ENCODE assay signal across 8 cellular contexts in the genomic region with DNA sequence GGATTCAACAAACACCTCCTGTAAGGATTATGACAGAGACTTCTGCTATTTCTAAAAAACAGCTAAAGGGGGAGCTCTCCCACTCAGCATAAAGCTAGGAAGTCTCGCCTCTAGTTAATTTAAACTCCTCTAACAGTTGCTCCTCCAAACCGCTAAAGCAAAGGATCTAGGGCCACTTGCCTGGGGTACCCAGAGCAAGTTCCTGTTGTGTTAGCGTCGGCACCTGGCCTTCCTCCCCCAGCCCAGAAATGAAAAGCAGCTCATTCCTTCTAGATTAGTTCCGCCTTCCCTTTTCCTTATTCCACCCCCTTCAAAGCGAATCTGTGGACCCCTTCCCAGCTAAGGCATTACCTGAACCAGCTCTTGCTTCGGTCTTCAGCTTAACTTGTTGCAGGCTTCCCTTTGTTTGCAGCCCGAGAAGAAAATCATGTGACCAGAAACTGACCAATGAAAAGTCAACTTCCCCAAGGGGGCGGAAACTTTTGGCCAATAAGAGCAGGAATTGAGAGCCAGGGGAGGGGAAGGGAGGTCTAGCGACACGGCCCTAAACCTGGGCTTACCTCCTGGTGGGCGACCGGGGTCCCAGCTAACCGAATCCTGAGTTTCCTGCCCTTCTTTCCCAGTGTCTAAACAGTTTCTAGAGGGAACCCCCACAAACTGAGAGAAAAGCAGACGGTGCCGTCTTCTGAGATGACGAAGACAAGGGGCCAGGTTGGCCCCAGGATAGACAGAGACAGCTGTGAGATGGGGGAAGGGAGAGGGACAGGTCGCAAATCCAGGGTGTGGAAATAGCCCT. TPM values are rescaled to one million over a fixed set of nuclear protein-coding genes. Genes with fewer than 3 reads are reported as not detected.
DNase-seq lines count a peak whose midpoint lies in the region; ATAC-seq and TF ChIP-seq lines count a peak whose summit lies in the region.

A gene with protein sequence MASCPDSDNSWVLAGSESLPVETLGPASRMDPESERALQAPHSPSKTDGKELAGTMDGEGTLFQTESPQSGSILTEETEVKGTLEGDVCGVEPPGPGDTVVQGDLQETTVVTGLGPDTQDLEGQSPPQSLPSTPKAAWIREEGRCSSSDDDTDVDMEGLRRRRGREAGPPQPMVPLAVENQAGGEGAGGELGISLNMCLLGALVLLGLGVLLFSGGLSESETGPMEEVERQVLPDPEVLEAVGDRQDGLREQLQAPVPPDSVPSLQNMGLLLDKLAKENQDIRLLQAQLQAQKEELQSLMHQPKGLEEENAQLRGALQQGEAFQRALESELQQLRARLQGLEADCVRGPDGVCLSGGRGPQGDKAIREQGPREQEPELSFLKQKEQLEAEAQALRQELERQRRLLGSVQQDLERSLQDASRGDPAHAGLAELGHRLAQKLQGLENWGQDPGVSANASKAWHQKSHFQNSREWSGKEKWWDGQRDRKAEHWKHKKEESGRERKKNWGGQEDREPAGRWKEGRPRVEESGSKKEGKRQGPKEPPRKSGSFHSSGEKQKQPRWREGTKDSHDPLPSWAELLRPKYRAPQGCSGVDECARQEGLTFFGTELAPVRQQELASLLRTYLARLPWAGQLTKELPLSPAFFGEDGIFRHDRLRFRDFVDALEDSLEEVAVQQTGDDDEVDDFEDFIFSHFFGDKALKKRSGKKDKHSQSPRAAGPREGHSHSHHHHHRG (minus strand): TSS at position 382 of the 796 bp plus-strand sequence. CDS start 2,378 bp downstream, outside the sequence.

- no peak for TF ChIP-seq CTCF in lung (IDR thresholded peaks at IDR 0.05; ENCODE audit: control extremely low read depth, extremely low read depth)

- H3K27ac ChIP-seq in HUES6 (ENCODE audit: low read depth, low read length): peak within 1 kb of the TSS; percentile 64
- H3K27ac ChIP-seq in effector memory CD4-positive, alpha-beta T cell (ENCODE audit: insufficient read depth, low read length, poor library complexity, severe bottlenecking): peak within 1 kb of the TSS; percentile 99
- peak within 1 kb of the TSS; percentile 72 to 87 for H3K27ac ChIP-seq in lung (ENCODE audit: low read depth in 1 of 2, low read length in 1 of 2)

- POLR2A ChIA-PET in activated CD8-positive, alpha-beta memory T cell treated with anti-CD3 and anti-CD28 coated beads for 36 hours (lab: Charles Lee): interaction anchor here (1.0 to 1.2 kb wide), 3 partner anchors 18 to 43 kb away, joined by 3 to 4 read pairs (median 3); a partner anchor contains a TSS

- peak within 1 kb of the TSS; percentile 84 for H3K9ac ChIP-seq in HUES6 (ENCODE audit: low read length)

- H3K4me1 ChIP-seq in HUES6 (ENCODE audit: control insufficient read depth, insufficient read depth, low read length): peaks cover 31% of the 10 kb centered on the region
- H3K4me1 ChIP-seq in effector memory CD4-positive, alpha-beta T cell (ENCODE audit: control insufficient read depth, insufficient read depth, low read length, poor library complexity, severe bottlenecking): peaks cover 58% of the 10 kb centered on the region
- H3K4me1 ChIP-seq in lung (ENCODE audit: control insufficient read depth in 2 of 2, insufficient read depth in 2 of 2, low read length in 2 of 2): peaks cover 12 to 27% of the 10 kb centered on the region in 2 donors

- no peaks in the 10 kb centered on the region for H3K27me3 ChIP-seq in HUES6 (ENCODE audit: control insufficient read depth, insufficient read depth, low read length)
- H3K27me3 ChIP-seq in effector memory CD4-positive, alpha-beta T cell (replicated peaks; ENCODE audit: control insufficient read depth, insufficient read depth, low read length, poor library complexity, severe bottlenecking): no peaks in the 10 kb centered on the region
- H3K27me3 ChIP-seq in lung (ENCODE audit: control insufficient read depth, insufficient read depth): no peaks in the 10 kb centered on the region

- DNase-seq in CD1c-positive myeloid dendritic cell (ENCODE audit: extremely low spot score) (peak; percentile 94), NOMO-1 treated with DMSO at 0.1 percent for 48 hours (lab: John Stamatoyannopoulos, UW; ENCODE audit: unreplicated experiment) (peak; percentile 89), lung (ENCODE audit: low spot score) (peak; percentile 90)
- peak; percentile 65 to 80 (median 79) for DNase-seq in effector memory CD4-positive, alpha-beta T cell
- DNase-seq in stimulated activated CD4-positive, alpha-beta T cell treated with anti-CD3 and anti-CD28 coated beads, TNF-alpha, amount 100 ng/mL, for 24 hours (ENCODE audit: low read depth in 3 of 3): peak; percentile 57 to 67 (median 64)

- H3K4me3 ChIP-seq in HUES6 (ENCODE audit: low read depth, low read length): peak within 1 kb of the TSS; percentile 84
- peak within 1 kb of the TSS; percentile 60 for H3K4me3 ChIP-seq in effector memory CD4-positive, alpha-beta T cell (ENCODE audit: insufficient read depth, low read depth, low read length, poor library complexity, severe bottlenecking)
- H3K4me3 ChIP-seq in lung: peak within 1 kb of the TSS; percentile 25

- peak; percentile 54 for ATAC-seq in GM19467 (IDR thresholded peaks at IDR 0.05; ENCODE audit: unreplicated experiment)
- ATAC-seq in lung (ENCODE audit: insufficient read depth, low FRiP score): peak; percentile 82

- H3K36me3 ChIP-seq in HUES6 (ENCODE audit: control insufficient read depth, insufficient read depth, low read length) (peaks cover 18% of the 10 kb centered on the region), lung (ENCODE audit: control insufficient read depth in 2 of 2, insufficient read depth in 2 of 2, low read length in 2 of 2) (peaks cover 0 to 12% of the 10 kb centered on the region in 2 donors)
- peaks cover 23% of the 10 kb centered on the region for H3K36me3 ChIP-seq in effector memory CD4-positive, alpha-beta T cell (ENCODE audit: control insufficient read depth, insufficient read depth, low read length)

- H3K9me3 ChIP-seq in HUES6 (ENCODE audit: control insufficient read depth, insufficient read depth, low read depth, low read length) (no peaks in the 10 kb centered on the region), lung (ENCODE audit: control insufficient read depth in 2 of 2, insufficient read depth in 1 of 2, low read length in 1 of 2) (no peaks in the 10 kb centered on the region)
- no peaks in the 10 kb centered on the region for H3K9me3 ChIP-seq in effector memory CD4-positive, alpha-beta T cell (ENCODE audit: control insufficient read depth, low read length)

- CTCF ChIA-PET in activated CD8-positive, alpha-beta memory T cell treated with anti-CD3 and anti-CD28 coated beads for 36 hours (lab: Charles Lee): interaction anchor here (0.5 to 5.2 kb wide), 13 partner anchors 10 to 409 kb away, joined by 3 to 20 read pairs (median 3); a partner anchor contains a TSS

- 0% methylated on average over 18 of the region's 18 CpGs for WGBS in lung, 2 donors

RNA-seq across cellular contexts. Expression of the gene that starts here (rescaled TPM):
- 10 to 100 TPM; 11.2 to 11.7 TPM for total RNA-seq in activated CD8-positive, alpha-beta memory T cell treated with anti-CD3 and anti-CD28 coated beads for 36 hours
- total RNA-seq in lung: 100 to 1,000 TPM in 1 of 2 donors, 10 to 100 TPM in 1; 37.3 to 178 TPM
- 10 to 100 TPM; 32.8 to 33.2 TPM for polyA plus RNA-seq in lung

Comparison
In these comparisons a context has a peak if more than half of its experiments do, and no peak if none do; other contexts are left out.
1. Peak in every context shown above with its lines: DNase-seq, ATAC-seq, H3K4me3 ChIP-seq and H3K27ac ChIP-seq.
2. H3K4me3 ChIP-seq: peak in every context shown above with its lines; median percentile 84 in HUES6; 60 in effector memory CD4-positive, alpha-beta T cell; 25 in lung.